ENCODE assay signal across 2 cellular contexts in the genomic region with DNA sequence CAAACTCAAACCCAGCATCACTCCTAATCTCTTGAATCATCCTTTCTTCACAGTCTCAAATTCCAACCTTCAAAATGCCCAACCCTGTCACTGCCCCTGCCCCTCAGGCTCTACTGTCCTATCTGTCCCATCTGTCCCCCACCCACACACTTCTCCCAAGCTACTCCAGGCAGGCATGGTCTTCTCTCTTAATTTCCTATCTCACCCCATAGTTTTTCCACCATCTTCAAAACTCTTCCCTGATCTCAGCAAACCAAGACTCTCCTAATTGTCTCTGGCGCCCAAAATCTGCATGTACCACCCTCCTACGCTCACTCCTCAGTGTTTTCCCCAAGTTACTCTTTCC.
TF ChIP-seq lines count a peak whose summit lies in the region.

No MANE protein-coding gene starts in this region.

TF ChIP-seq in SK-N-SH, 30 proteins besides CTCF, POLR2A, EP300 and RAD21 (continued from another document):
- TF ChIP-seq, protein P1, sequence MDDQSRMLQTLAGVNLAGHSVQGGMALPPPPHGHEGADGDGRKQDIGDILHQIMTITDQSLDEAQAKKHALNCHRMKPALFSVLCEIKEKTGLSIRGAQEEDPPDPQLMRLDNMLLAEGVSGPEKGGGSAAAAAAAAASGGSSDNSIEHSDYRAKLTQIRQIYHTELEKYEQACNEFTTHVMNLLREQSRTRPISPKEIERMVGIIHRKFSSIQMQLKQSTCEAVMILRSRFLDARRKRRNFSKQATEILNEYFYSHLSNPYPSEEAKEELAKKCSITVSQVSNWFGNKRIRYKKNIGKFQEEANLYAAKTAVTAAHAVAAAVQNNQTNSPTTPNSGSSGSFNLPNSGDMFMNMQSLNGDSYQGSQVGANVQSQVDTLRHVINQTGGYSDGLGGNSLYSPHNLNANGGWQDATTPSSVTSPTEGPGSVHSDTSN (IDR thresholded peaks at IDR 0.05), result no peak
- TF ChIP-seq GABPA (IDR thresholded peaks at IDR 0.05; ENCODE audit: low read depth), result no peak
- no peak for TF ChIP-seq ELF1 (IDR thresholded peaks at IDR 0.05)
- no peak for TF ChIP-seq FOXJ3 (CRISPR knock-in tag; IDR thresholded peaks at IDR 0.05)
- no peak for TF ChIP-seq NFIC (IDR thresholded peaks at IDR 0.05; ENCODE audit: borderline replicate concordance)
- no peak for TF ChIP-seq RXRA (IDR thresholded peaks at IDR 0.05; ENCODE audit: borderline replicate concordance, low read depth)
- TF ChIP-seq RFX5 (IDR thresholded peaks at IDR 0.05; ENCODE audit: low read length), result no peak
- TF ChIP-seq EZH2phosphoT487 (IDR thresholded peaks at IDR 0.05; ENCODE audit: borderline replicate concordance, low read depth), result no peak
- TF ChIP-seq MXI1 (IDR thresholded peaks at IDR 0.05; ENCODE audit: low read depth, low read length), result no peak
- no peak for TF ChIP-seq TAF1 (IDR thresholded peaks at IDR 0.05; ENCODE audit: borderline replicate concordance, low read depth, low read length)
- TF ChIP-seq JUND (IDR thresholded peaks at IDR 0.05), result no peak
- no peak for TF ChIP-seq POLR2AphosphoS5 (IDR thresholded peaks at IDR 0.05; ENCODE audit: low read depth, low read length)

TF ChIP-seq in SK-N-SH treated with all-trans-retinoic acid at 6 μM for 48 hours, 23 proteins besides CTCF, POLR2A, EP300 and RAD21 (continued from another document):
- TF ChIP-seq, protein P2, sequence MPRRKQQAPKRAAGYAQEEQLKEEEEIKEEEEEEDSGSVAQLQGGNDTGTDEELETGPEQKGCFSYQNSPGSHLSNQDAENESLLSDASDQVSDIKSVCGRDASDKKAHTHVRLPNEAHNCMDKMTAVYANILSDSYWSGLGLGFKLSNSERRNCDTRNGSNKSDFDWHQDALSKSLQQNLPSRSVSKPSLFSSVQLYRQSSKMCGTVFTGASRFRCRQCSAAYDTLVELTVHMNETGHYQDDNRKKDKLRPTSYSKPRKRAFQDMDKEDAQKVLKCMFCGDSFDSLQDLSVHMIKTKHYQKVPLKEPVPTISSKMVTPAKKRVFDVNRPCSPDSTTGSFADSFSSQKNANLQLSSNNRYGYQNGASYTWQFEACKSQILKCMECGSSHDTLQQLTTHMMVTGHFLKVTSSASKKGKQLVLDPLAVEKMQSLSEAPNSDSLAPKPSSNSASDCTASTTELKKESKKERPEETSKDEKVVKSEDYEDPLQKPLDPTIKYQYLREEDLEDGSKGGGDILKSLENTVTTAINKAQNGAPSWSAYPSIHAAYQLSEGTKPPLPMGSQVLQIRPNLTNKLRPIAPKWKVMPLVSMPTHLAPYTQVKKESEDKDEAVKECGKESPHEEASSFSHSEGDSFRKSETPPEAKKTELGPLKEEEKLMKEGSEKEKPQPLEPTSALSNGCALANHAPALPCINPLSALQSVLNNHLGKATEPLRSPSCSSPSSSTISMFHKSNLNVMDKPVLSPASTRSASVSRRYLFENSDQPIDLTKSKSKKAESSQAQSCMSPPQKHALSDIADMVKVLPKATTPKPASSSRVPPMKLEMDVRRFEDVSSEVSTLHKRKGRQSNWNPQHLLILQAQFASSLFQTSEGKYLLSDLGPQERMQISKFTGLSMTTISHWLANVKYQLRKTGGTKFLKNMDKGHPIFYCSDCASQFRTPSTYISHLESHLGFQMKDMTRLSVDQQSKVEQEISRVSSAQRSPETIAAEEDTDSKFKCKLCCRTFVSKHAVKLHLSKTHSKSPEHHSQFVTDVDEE (CRISPR knock-in tag; IDR thresholded peaks at IDR 0.05), result no peak
- TF ChIP-seq TOX (CRISPR knock-in tag; IDR thresholded peaks at IDR 0.05; ENCODE audit: borderline replicate concordance), result no peak
- no peak for TF ChIP-seq OSR1 (CRISPR knock-in tag; IDR thresholded peaks at IDR 0.05)
- TF ChIP-seq ESRRG (CRISPR knock-in tag; IDR thresholded peaks at IDR 0.05), result no peak
